8 cellular contexts compared by ENCODE assay signal in genomic region chr1:66244429-66244828, GRCh38.
DNase-seq lines count a peak whose midpoint lies in the region; ATAC-seq and TF ChIP-seq lines count a peak whose summit lies in the region.
"Had no signal": no experiment of that assay in that cellular context is flagged by ENCODE, and none has a peak within 500 bp of the region (broad histone marks: within the 10 kb centered on the region; RNA-seq: fewer than 3 reads in every experiment).

No MANE protein-coding gene starts in this region.

- no peaks in the 10 kb centered on the region for H3K9me3 Mint-ChIP-seq in activated CD8-positive, alpha-beta T cell treated with anti-CD3 and anti-CD28 coated beads, Interleukin-2, amount 10 ng/mL, durations not matched to agents 7 days and 5 days (ENCODE audit: insufficient read depth)
- H3K9me3 Mint-ChIP-seq: WTC11 had no signal

- no peak for TF ChIP-seq CTCF in smooth muscle cell (IDR thresholded peaks at IDR 0.05; ENCODE audit: borderline replicate concordance, insufficient read depth, poor library complexity, severe bottlenecking)

- no peak for ATAC-seq in activated CD8-positive, alpha-beta T cell treated with anti-CD3 and anti-CD28 coated beads, Interleukin-2, amount 10 ng/mL, durations not matched to agents 7 days and 5 days
- ATAC-seq: WTC11 had no signal

- H3K27me3 Mint-ChIP-seq in activated CD8-positive, alpha-beta T cell treated with anti-CD3 and anti-CD28 coated beads, Interleukin-2, amount 10 ng/mL, durations not matched to agents 7 days and 5 days (ENCODE audit: low read depth), result no peaks in the 10 kb centered on the region

- H3K4me2 ChIP-seq in smooth muscle cell, result peak overlapping the region; percentile 58

- no peaks in the 10 kb centered on the region for H3K27me3 ChIP-seq in smooth muscle cell (ENCODE audit: low read depth)

- H3K79me2 ChIP-seq in smooth muscle cell (ENCODE audit: low read depth), result no peaks in the 10 kb centered on the region

- H2AFZ ChIP-seq in smooth muscle cell (ENCODE audit: low read depth), result no peak overlapping the region

- no peak overlapping the region for H3K4me3 ChIP-seq in smooth muscle cell

- H3K36me3 ChIP-seq in smooth muscle cell (ENCODE audit: low read depth), result no peaks in the 10 kb centered on the region

- no peak overlapping the region for H3K9ac ChIP-seq in smooth muscle cell (ENCODE audit: low read depth)

- no peaks in the 10 kb centered on the region for H4K20me1 ChIP-seq in smooth muscle cell (ENCODE audit: low read depth)

- DNase-seq in H4 (ENCODE audit: low spot score) (peak; percentile 31), amniotic epithelial cell (ENCODE audit: low read depth) (peak; percentile 63), hypothalamus (lab: John Stamatoyannopoulos, UW) (peak in 38 of 51 donors; percentile 13 to 89 (median 60)), smooth muscle cell (lab: John Stamatoyannopoulos, UW; ENCODE audit: unreplicated experiment) (no peak), NK-92 (lab: John Stamatoyannopoulos, UW; ENCODE audit: unreplicated experiment) (no peak), DMS153 (lab: John Stamatoyannopoulos, UW) (no peak)
- DNase-seq in activated CD8-positive, alpha-beta T cell treated with anti-CD3 and anti-CD28 coated beads, Interleukin-2, amount 10 ng/mL, durations not matched to agents 7 days and 5 days, result no peak

- H3K27ac ChIP-seq in smooth muscle cell (ENCODE audit: low read depth), result peak overlapping the region; percentile 56

- H3K27ac Mint-ChIP-seq in activated CD8-positive, alpha-beta T cell treated with anti-CD3 and anti-CD28 coated beads, Interleukin-2, amount 10 ng/mL, durations not matched to agents 7 days and 5 days, result no peak overlapping the region
- H3K27ac Mint-ChIP-seq: WTC11 had no signal

- no peaks in the 10 kb centered on the region for H3K36me3 Mint-ChIP-seq in activated CD8-positive, alpha-beta T cell treated with anti-CD3 and anti-CD28 coated beads, Interleukin-2, amount 10 ng/mL, durations not matched to agents 7 days and 5 days (ENCODE audit: low read depth)
- H3K36me3 Mint-ChIP-seq: WTC11 had no signal

- POLR2A ChIA-PET in activated CD8-positive, alpha-beta T cell treated with anti-CD3 and anti-CD28 coated beads, Interleukin-2, amount 10 ng/mL, durations not matched to agents 7 days and 5 days (lab: Charles Lee), result interaction anchor here (2.8 kb wide), 1 partner anchor 201 kb away, joined by 11 read pairs; no protein-coding TSS in a partner anchor

- peaks cover 7% of the 10 kb centered on the region for H3F3A ChIP-seq in smooth muscle cell (ENCODE audit: low read depth)

- H3K4me1 ChIP-seq in smooth muscle cell (ENCODE audit: low read depth), result peaks cover 16% of the 10 kb centered on the region

- 5% methylated on average over 3 of the region's 3 CpGs for WGBS in smooth muscle cell (ENCODE audit: low lambda C conversion rate)

- CTCF ChIA-PET in activated CD8-positive, alpha-beta T cell treated with anti-CD3 and anti-CD28 coated beads, Interleukin-2, amount 10 ng/mL, durations not matched to agents 7 days and 5 days (lab: Charles Lee), result interaction anchor here (0.7 to 20.4 kb wide), 25 partner anchors 7 to 1008 kb away, joined by 3 to 703 read pairs (median 10); no protein-coding TSS in a partner anchor

- peaks cover 32% of the 10 kb centered on the region for H3K4me1 Mint-ChIP-seq in activated CD8-positive, alpha-beta T cell treated with anti-CD3 and anti-CD28 coated beads, Interleukin-2, amount 10 ng/mL, durations not matched to agents 7 days and 5 days (ENCODE audit: low read depth)

- no peak overlapping the region for H3K4me3 Mint-ChIP-seq in activated CD8-positive, alpha-beta T cell treated with anti-CD3 and anti-CD28 coated beads, Interleukin-2, amount 10 ng/mL, durations not matched to agents 7 days and 5 days
- H3K4me3 Mint-ChIP-seq: WTC11 had no signal

- no peaks in the 10 kb centered on the region for H3K9me3 ChIP-seq in smooth muscle cell (replicated peaks; ENCODE audit: low read depth)

Comparison
In these comparisons a context has a peak if more than half of its experiments do, and no peak if none do; other contexts are left out.
1. DNase-seq: peak in H4 (single experiment), amniotic epithelial cell (single experiment) and hypothalamus (38 of 51); none in smooth muscle cell (single experiment), activated CD8-positive, alpha-beta T cell treated with anti-CD3 and anti-CD28 coated beads, Interleukin-2, amount 10 ng/mL, durations not matched to agents 7 days and 5 days (single experiment), NK-92 (single experiment) and DMS153 (single experiment).